In genomic region chr21:32790626-32791025, GRCh38 we compare ENCODE assay signal across 9 cellular contexts.
"Had no signal": no experiment of that assay in that cellular context is flagged by ENCODE, and none has a peak within 500 bp of the region (broad histone marks: within the 10 kb centered on the region; RNA-seq: fewer than 3 reads in every experiment).

No MANE protein-coding gene starts in this region.

- H3K4me3 Mint-ChIP-seq: GM23338, H9, HFFc6 had no signal

- DNase-seq: GM23248, GOT3, H7, H9, HCEC 1CT, HFFc6 had no signal

- H2AFZ ChIP-seq: GM23248 had no signal

- ATAC-seq: GM23338, HCT116 had no signal

- H3K9me3 ChIP-seq: HAP-1 had no signal

- H3K36me3 ChIP-seq: HAP-1 had no signal

- H3K4me2 ChIP-seq: GM23338 had no signal

- H3K9ac ChIP-seq: GM23248 had no signal

- H3K4me1 ChIP-seq: HAP-1 had no signal

- H3K4me1 Mint-ChIP-seq: GM23338, H9 had no signal

- H3K27ac ChIP-seq: GM23248 had no signal

- H3K4me3 ChIP-seq: GM23248, GM23338, HAP-1 had no signal

- H3K9me3 Mint-ChIP-seq: GM23338, H9, HFFc6 had no signal

- H3K27ac Mint-ChIP-seq: GM23338, H9, HFFc6 had no signal
